In genomic region chr14:77307099-77307496, GRCh38 we compare ENCODE assay signal across 11 cellular contexts. TPM values are rescaled to one million over a fixed set of nuclear protein-coding genes. Genes with fewer than 3 reads are reported as not detected.
A peak's percentile ranks its signal among the peaks of the same experiment; 100 is the strongest.
DNase-seq lines count a peak whose midpoint lies in the region; ATAC-seq and TF ChIP-seq lines count a peak whose summit lies in the region.
"Had no signal": no experiment of that assay in that cellular context is flagged by ENCODE, and none has a peak within 500 bp of the region (broad histone marks: within the 10 kb centered on the region; RNA-seq: fewer than 3 reads in every experiment).

No MANE protein-coding gene starts in this region.

- no peak overlapping the region for H3K27ac Mint-ChIP-seq in naive thymus-derived CD8-positive, alpha-beta T cell

- intact Hi-C loops in mammary epithelial cell (cut with micrococcal nuclease) (loop anchor here (10.0 kb wide), 1 partner anchor 398 kb away; the partner anchor contains the start of genes ALKBH1 and SLIRP), spleen (cut with DNase I; ENCODE audit: low total_unique reads) (no loop called here)

- TF ChIP-seq EP300 in suprapubic skin (IDR thresholded peaks at IDR 0.05), result no peak

- H3K4me1 Mint-ChIP-seq in naive thymus-derived CD8-positive, alpha-beta T cell, result peaks cover 0 to 23% (median 0%) of the 10 kb centered on the region in 4 donors

- H3K27me3 Mint-ChIP-seq in naive thymus-derived CD8-positive, alpha-beta T cell, result no peaks in the 10 kb centered on the region

- no peak overlapping the region for H2AK5ac ChIP-seq in mesendoderm (ENCODE audit: low read length)

- no peak overlapping the region for H2AFZ ChIP-seq in mammary epithelial cell (ENCODE audit: low read depth, low read length)

- no TSS peak for BruUV-seq in mammary epithelial cell (replicated peaks; lab: Mats Ljungman, UMichigan)

- dilution Hi-C loops in mammary epithelial cell (cut with HindIII; ENCODE audit: low sequenced_read_pairs), result no loop called here

- no peak overlapping the region for H3K4ac ChIP-seq in mesendoderm (ENCODE audit: low read depth, low read length)

- no peak overlapping the region for H2BK5ac ChIP-seq in mesendoderm (ENCODE audit: low read length)

- DNase-seq in NCI-H446 treated with DMSO at 0.1 percent for 48 hours (lab: John Stamatoyannopoulos, UW), result peak; percentile 51
- DNase-seq in mammary epithelial cell, result peak; percentile 57
- DNase-seq in mesendoderm, result no peak
- no peak for DNase-seq in suprapubic skin (ENCODE audit: low spot score in 2 of 2)
- no peak for DNase-seq in naive thymus-derived CD8-positive, alpha-beta T cell
- no peak for DNase-seq in NCI-H2227 treated with DMSO at 0.1 percent for 48 hours (lab: John Stamatoyannopoulos, UW)
- DNase-seq in spleen, result no peak
- DNase-seq: activated T-cell treated with anti-CD3 and anti-CD28 coated beads, Interleukin-2, amount 50 U/mL, for 4 hours; NCI-H510A; T-helper 9 cell had no signal

- H3K36me3 Mint-ChIP-seq in naive thymus-derived CD8-positive, alpha-beta T cell, result peaks cover 0 to 6% (median 3%) of the 10 kb centered on the region in 3 donors

- no peaks in the 10 kb centered on the region for H3K27me3 ChIP-seq in mammary epithelial cell (ENCODE audit: insufficient read depth, low read length)
- no peaks in the 10 kb centered on the region for H3K27me3 ChIP-seq in mesendoderm (ENCODE audit: insufficient read depth, low read length, poor library complexity)
- H3K27me3 ChIP-seq in suprapubic skin, result no peaks in the 10 kb centered on the region
- H3K27me3 ChIP-seq in spleen (replicated peaks in 1 of 7), result no peaks in the 10 kb centered on the region

- POLR2A ChIA-PET in naive thymus-derived CD8-positive, alpha-beta T cell (lab: Charles Lee), result no interaction called here

- no peaks in the 10 kb centered on the region for H3K36me3 ChIP-seq in mammary epithelial cell (ENCODE audit: insufficient read depth, low read length)
- peaks cover 3% of the 10 kb centered on the region for H3K36me3 ChIP-seq in mesendoderm (ENCODE audit: control insufficient read depth, insufficient read depth, low read length)
- peaks cover 5% of the 10 kb centered on the region for H3K36me3 ChIP-seq in suprapubic skin
- peaks cover 0 to 44% (median 7%) of the 10 kb centered on the region in 6 donors for H3K36me3 ChIP-seq in spleen

- CTCF ChIA-PET in mammary epithelial cell (lab: Charles Lee; ENCODE audit: low non-redundant PET), result no interaction called here

- H4K8ac ChIP-seq in mesendoderm (ENCODE audit: low read depth, low read length), result no peak overlapping the region

- H2BK15ac ChIP-seq in mesendoderm (replicated peaks; ENCODE audit: low read depth), result no peak overlapping the region

- no peak overlapping the region for H2BK120ac ChIP-seq in mesendoderm (ENCODE audit: low read depth, low read length)

- H3K9me3 ChIP-seq in mammary epithelial cell (replicated peaks; ENCODE audit: insufficient read depth, low read length) (no peaks in the 10 kb centered on the region), suprapubic skin (no peaks in the 10 kb centered on the region), spleen (no peaks in the 10 kb centered on the region)

- H3K9me3 Mint-ChIP-seq in naive thymus-derived CD8-positive, alpha-beta T cell, result no peaks in the 10 kb centered on the region
- H3K9me3 Mint-ChIP-seq: activated T-cell treated with anti-CD3 and anti-CD28 coated beads, Interleukin-2, amount 50 U/mL, for 4 hours had no signal

- TF ChIP-seq POLR2A in suprapubic skin (IDR thresholded peaks at IDR 0.05) (no peak), spleen (IDR thresholded peaks at IDR 0.05) (no peak)

- no peak overlapping the region for H4K5ac ChIP-seq in mesendoderm (ENCODE audit: low read length)

- H3K4me3 Mint-ChIP-seq in naive thymus-derived CD8-positive, alpha-beta T cell, result no peak overlapping the region
- H3K4me3 Mint-ChIP-seq: activated T-cell treated with anti-CD3 and anti-CD28 coated beads, Interleukin-2, amount 50 U/mL, for 4 hours had no signal

- H3K4me1 ChIP-seq in mammary epithelial cell (ENCODE audit: insufficient read depth, low read length) (peaks cover 35% of the 10 kb centered on the region), mesendoderm (ENCODE audit: control insufficient read depth, low read depth, low read length) (peaks cover 2% of the 10 kb centered on the region), suprapubic skin (peaks cover 39% of the 10 kb centered on the region), spleen (peaks cover 0 to 15% (median 2%) of the 10 kb centered on the region in 6 donors)

- no peak for ATAC-seq in naive thymus-derived CD8-positive, alpha-beta T cell
- ATAC-seq: activated T-cell treated with anti-CD3 and anti-CD28 coated beads, Interleukin-2, amount 50 U/mL, for 4 hours had no signal

- H3K56ac ChIP-seq in mesendoderm (ENCODE audit: low read length), result no peak overlapping the region

- H3K4me3 ChIP-seq in mammary epithelial cell (replicated peaks in 1 of 3; ENCODE audit: insufficient read depth in 1 of 3, low read depth in 2 of 3, low read length in 3 of 3) (no peak overlapping the region), mesendoderm (ENCODE audit: low read length) (no peak overlapping the region), suprapubic skin (no peak overlapping the region), spleen (no peak overlapping the region)

- in situ Hi-C loops in mammary epithelial cell (cut with MboI; ENCODE audit: low sequenced_read_pairs in 2 of 2), result no loop called here

- peaks cover 26% of the 10 kb centered on the region for H3K79me2 ChIP-seq in mammary epithelial cell (ENCODE audit: insufficient read depth, low read length)
- H3K79me2 ChIP-seq in mesendoderm (ENCODE audit: control insufficient read depth, insufficient read depth, low read length), result no peaks in the 10 kb centered on the region

- H3K27ac ChIP-seq in mammary epithelial cell (ENCODE audit: insufficient read depth, low read depth, low read length) (no peak overlapping the region), mesendoderm (ENCODE audit: low read depth, low read length) (peak overlapping the region; percentile 25), suprapubic skin (peak overlapping the region; percentile 51), spleen (no peak overlapping the region)

- H3K18ac ChIP-seq in mesendoderm (ENCODE audit: low read length), result peak overlapping the region; percentile 81

- H3K79me1 ChIP-seq in mesendoderm (ENCODE audit: low read length), result peaks cover 6% of the 10 kb centered on the region

- no peak overlapping the region for H3K23ac ChIP-seq in mesendoderm (ENCODE audit: low read length)

- peak overlapping the region; percentile 37 for H3K4me2 ChIP-seq in mammary epithelial cell (ENCODE audit: insufficient read depth, low read depth, low read length)
- no peak overlapping the region for H3K4me2 ChIP-seq in mesendoderm (ENCODE audit: low read length)

- no peaks in the 10 kb centered on the region for H4K20me1 ChIP-seq in mammary epithelial cell (ENCODE audit: insufficient read depth, low read length)

- H3K9ac ChIP-seq in mammary epithelial cell (ENCODE audit: insufficient read depth, low read length), result no peak overlapping the region
- no peak overlapping the region for H3K9ac ChIP-seq in mesendoderm (ENCODE audit: low read length)

- TF ChIP-seq CTCF in mammary epithelial cell (conservative IDR thresholded peaks at IDR 0.05 in 1 of 2, IDR thresholded peaks at IDR 0.05 in 1 of 2; ENCODE audit: extremely low read depth in 1 of 2, insufficient read depth in 1 of 2, low read depth in 1 of 2, low read length in 2 of 2), result no peak
- no peak for TF ChIP-seq CTCF in suprapubic skin (IDR thresholded peaks at IDR 0.05)
- no peak for TF ChIP-seq CTCF in spleen (IDR thresholded peaks at IDR 0.05 in 8 of 11, conservative IDR thresholded peaks at IDR 0.05 in 3 of 11)

- 4% methylated on average over 3 of the region's 3 CpGs for WGBS in mammary epithelial cell (ENCODE audit: low coverage, missing lambda C conversion rate)
- WGBS in mesendoderm (ENCODE audit: extremely low coverage, insufficient coverage, low lambda C conversion rate), result no CpG with 5 or more reads among the region's 3 CpGs
- 16% methylated on average over 3 of the region's 3 CpGs for WGBS in suprapubic skin
- WGBS in spleen, 5 donors, result 61 to 77% (median 67%) methylated on average over 3 of the region's 3 CpGs

RNA-seq across cellular contexts. Expression of gene POMT2, which starts 13.6 kb away (rescaled TPM):
- 10 to 100 TPM; 17.0 to 38.4 TPM for total RNA-seq in mammary epithelial cell
- 16.7 TPM for polyA plus RNA-seq in mammary epithelial cell
- 37.1 TPM for polyA minus RNA-seq in mammary epithelial cell
- polyA plus RNA-seq in mesendoderm (2013, experiment 1 of 2), result 13.4 TPM
- polyA plus RNA-seq in mesendoderm (2013, experiment 2 of 2), result 13.7 TPM
- total RNA-seq in suprapubic skin, result 10 to 100 TPM; 16.3 to 72.0 (median 19.4) TPM
- 10 to 100 TPM; 11.4 to 13.9 TPM for total RNA-seq in naive thymus-derived CD8-positive, alpha-beta T cell
- under 1 TPM; 0.25 to 0.50 (median 0.40) TPM for polyA plus RNA-seq in naive thymus-derived CD8-positive, alpha-beta T cell
- total RNA-seq in spleen, result 10 to 100 TPM; 10.1 to 23.6 (median 18.8) TPM
- 10 to 100 TPM in 2 of 3 donors, 1 to 10 TPM in 1; 5.4 to 16.8 (median 16.4) TPM for polyA plus RNA-seq in spleen

RNA-seq across cellular contexts. Expression of gene GSTZ1, which starts 13.7 kb away (rescaled TPM):
- total RNA-seq in mammary epithelial cell (10 to 100 TPM; 28.1 to 33.0 TPM), suprapubic skin (10 to 100 TPM; 26.1 to 41.1 (median 31.6) TPM), spleen (10 to 100 TPM in 6 of 7 donors, 1 to 10 TPM in 1; 7.8 to 21.7 (median 14.8) TPM)
- polyA plus RNA-seq in mammary epithelial cell (27.9 TPM), spleen (10 to 100 TPM; 15.9 to 29.1 (median 19.3) TPM)
- 14.1 TPM for polyA minus RNA-seq in mammary epithelial cell
- polyA plus RNA-seq in mesendoderm (2013, experiment 1 of 2), result 13.4 TPM
- polyA plus RNA-seq in mesendoderm (2013, experiment 2 of 2), result 13.7 TPM
- total RNA-seq in naive thymus-derived CD8-positive, alpha-beta T cell, result 10 to 100 TPM; 17.9 to 19.6 TPM
- 10 to 100 TPM in 1 of 3 donors, 1 to 10 TPM in 2; 8.0 to 10.0 (median 9.9) TPM for polyA plus RNA-seq in naive thymus-derived CD8-positive, alpha-beta T cell

RNA-seq across cellular contexts. Expression of gene NGB, which starts 36.1 kb away (rescaled TPM):
- total RNA-seq in mammary epithelial cell (under 1 TPM in 1 of 2 donors, not detected in 1; 0.33 TPM), suprapubic skin (not detected), spleen (not detected)
- polyA plus RNA-seq in mammary epithelial cell (0.16 TPM), spleen (not detected)
- polyA minus RNA-seq in mammary epithelial cell, result not detected
- polyA plus RNA-seq in mesendoderm (2013, experiment 1 of 2), result 0.11 TPM
- polyA plus RNA-seq in mesendoderm (2013, experiment 2 of 2), result 0.15 TPM
- not detected for total RNA-seq in naive thymus-derived CD8-positive, alpha-beta T cell
- polyA plus RNA-seq in naive thymus-derived CD8-positive, alpha-beta T cell, result not detected
- total RNA-seq: activated T-cell treated with anti-CD3 and anti-CD28 coated beads, Interleukin-2, amount 50 U/mL, for 4 hours had no signal
- polyA plus RNA-seq: keratinocyte had no signal

Comparison
In these comparisons a context has a peak if more than half of its experiments do, and no peak if none do; other contexts are left out.
1. DNase-seq: peak in NCI-H446 treated with DMSO at 0.1 percent for 48 hours (single experiment) and mammary epithelial cell (single experiment); none in mesendoderm (single experiment), suprapubic skin (0 of 2), naive thymus-derived CD8-positive, alpha-beta T cell (0 of 10), NCI-H2227 treated with DMSO at 0.1 percent for 48 hours (single experiment) and spleen (single experiment).
2. H3K27ac ChIP-seq: peak in mesendoderm (single experiment) and suprapubic skin (single experiment); none in mammary epithelial cell (single experiment) and spleen (0 of 8).